ENCODE assay signal across 13 cellular contexts in the genomic region with DNA sequence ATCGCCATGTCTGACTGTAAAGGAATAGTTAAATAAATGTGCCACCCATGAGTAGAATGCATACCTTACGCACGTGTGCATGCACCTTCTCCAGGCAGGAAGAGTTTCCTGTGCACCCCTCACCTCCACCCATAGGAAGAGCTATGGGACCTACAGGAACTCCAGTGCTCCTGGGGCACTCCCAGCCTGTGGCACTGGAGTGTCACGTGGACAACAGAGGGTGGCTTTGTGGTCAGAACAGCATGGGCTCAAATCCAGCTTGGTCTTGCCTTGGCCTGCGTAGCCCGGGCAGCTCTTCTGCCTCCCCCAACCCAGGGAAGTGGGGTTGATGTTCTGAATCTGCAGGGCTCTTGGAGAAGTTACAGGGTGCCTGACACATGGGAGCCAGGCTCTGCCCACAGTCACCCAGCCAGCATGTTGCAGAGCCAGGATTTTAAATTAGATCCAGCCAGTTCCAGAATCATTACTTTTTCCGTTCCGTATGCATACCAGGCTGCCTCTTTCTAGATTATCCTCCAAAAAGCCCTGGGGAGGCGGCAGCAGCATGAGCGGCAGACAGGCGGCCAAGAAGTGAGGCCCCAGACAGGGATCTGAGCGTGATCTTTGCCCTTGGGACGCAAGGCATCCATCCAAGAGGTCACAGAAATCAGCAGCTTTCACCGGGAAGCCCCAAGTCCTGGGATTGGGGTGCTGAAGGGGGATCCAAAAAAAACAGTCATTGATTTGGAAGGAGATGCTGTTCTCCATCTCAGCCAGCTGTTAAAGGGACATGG.
DNase-seq lines count a peak whose midpoint lies in the region; ATAC-seq, FAIRE-seq and TF ChIP-seq lines count a peak whose summit lies in the region.
"Had no signal": no experiment of that assay in that cellular context is flagged by ENCODE, and none has a peak within 500 bp of the region (broad histone marks: within the 10 kb centered on the region; RNA-seq: fewer than 3 reads in every experiment).

No MANE protein-coding gene starts in this region.

- no peak overlapping the region for H3K4me2 ChIP-seq in mesendoderm (ENCODE audit: low read length)

- no peaks in the 10 kb centered on the region for H3K27me3 Mint-ChIP-seq in MCF 10A (ENCODE audit: insufficient read depth, unreplicated experiment)
- H3K27me3 Mint-ChIP-seq: activated naive CD4-positive, alpha-beta T cell treated with anti-CD3 and anti-CD28 coated beads, Interleukin-2, amount 50 U/mL, for 24 hours had no signal

- no peak overlapping the region for H2AK5ac ChIP-seq in mesendoderm (ENCODE audit: low read length)

- no peaks in the 10 kb centered on the region for H3K79me2 ChIP-seq in mesendoderm (ENCODE audit: control insufficient read depth, insufficient read depth, low read length)

- H3K27me3 ChIP-seq in mesendoderm (ENCODE audit: insufficient read depth, low read length, poor library complexity) = no peaks in the 10 kb centered on the region

- intact Hi-C loops in MCF 10A (cut with micrococcal nuclease) = no loop called here
- intact Hi-C loops in kidney (cut with DNase I) = no loop called here

- peaks cover 31% of the 10 kb centered on the region for H3K4me1 Mint-ChIP-seq in MCF 10A (ENCODE audit: insufficient read depth, unreplicated experiment)
- H3K4me1 Mint-ChIP-seq: activated naive CD4-positive, alpha-beta T cell treated with anti-CD3 and anti-CD28 coated beads, Interleukin-2, amount 50 U/mL, for 24 hours had no signal

- no peaks in the 10 kb centered on the region for H3K9me3 Mint-ChIP-seq in MCF 10A (ENCODE audit: unreplicated experiment)
- H3K9me3 Mint-ChIP-seq: activated naive CD4-positive, alpha-beta T cell treated with anti-CD3 and anti-CD28 coated beads, Interleukin-2, amount 50 U/mL, for 24 hours had no signal

- H3K4me1 ChIP-seq in kidney (ENCODE audit: control insufficient read depth in 1 of 2, insufficient read depth in 1 of 2, low read depth in 1 of 2, low read length in 2 of 2) (peaks cover 9 to 13% of the 10 kb centered on the region in 2 donors), mesendoderm (ENCODE audit: control insufficient read depth, low read depth, low read length) (no peaks in the 10 kb centered on the region)

- H3K27ac ChIP-seq in kidney (ENCODE audit: low read depth in 2 of 2, low read length in 2 of 2) (peak overlapping the region; percentile 23 to 47), mesendoderm (ENCODE audit: low read depth, low read length) (no peak overlapping the region)

- H3K4me3 ChIP-seq in kidney (ENCODE audit: low read length in 2 of 2) (no peak overlapping the region), mesendoderm (ENCODE audit: low read length) (no peak overlapping the region)

- peak; percentile 64 for DNase-seq in H4 (ENCODE audit: low spot score)
- DNase-seq in MCF 10A (ENCODE audit: unreplicated experiment) = peak; percentile 32
- DNase-seq in kidney = peak; percentile 82
- DNase-seq in stromal cell of bone marrow (ENCODE audit: low read depth) = peak; percentile 86
- DNase-seq in mesendoderm = no peak
- DNase-seq: GOT3; NCI-H1436 treated with DMSO at 0.1 percent for 48 hours; SHP77 treated with DMSO at 0.1 percent for 48 hours; stimulated activated CD4-positive, alpha-beta T cell treated with anti-CD3 and anti-CD28 coated beads, Interleukin-1b, Interleukin-23, amount 100 ng/mL, for 48 hours had no signal

- POLR2A ChIA-PET in MCF 10A (lab: Yijun Ruan, JAX) = interaction anchor here (0.6 to 1.2 kb wide), 3 partner anchors 45 to 159 kb away, joined by 3 read pairs; no protein-coding TSS in a partner anchor

- TF ChIP-seq CTCF in MCF 10A (IDR thresholded peaks at IDR 0.05; ENCODE audit: unreplicated experiment) (no peak), kidney (IDR thresholded peaks at IDR 0.05; ENCODE audit: borderline replicate concordance, extremely low read depth, insufficient read depth) (no peak)

- no peaks in the 10 kb centered on the region for H3K36me3 ChIP-seq in kidney (ENCODE audit: control insufficient read depth in 1 of 2, insufficient read depth in 2 of 2, low read length in 2 of 2)
- no peaks in the 10 kb centered on the region for H3K36me3 ChIP-seq in mesendoderm (ENCODE audit: control insufficient read depth, insufficient read depth, low read length)

- H3K36me3 Mint-ChIP-seq in MCF 10A (ENCODE audit: insufficient read depth, unreplicated experiment) = peaks cover 1% of the 10 kb centered on the region
- H3K36me3 Mint-ChIP-seq: activated naive CD4-positive, alpha-beta T cell treated with anti-CD3 and anti-CD28 coated beads, Interleukin-2, amount 50 U/mL, for 24 hours had no signal

- no peak overlapping the region for H3K18ac ChIP-seq in mesendoderm (ENCODE audit: low read length)

- CTCF ChIA-PET in MCF 10A (lab: Yijun Ruan, JAX) = interaction anchor here (1.2 kb wide), 1 partner anchor 81 kb away, joined by 5 read pairs; no protein-coding TSS in a partner anchor

- H2BK5ac ChIP-seq in mesendoderm (ENCODE audit: low read length) = no peak overlapping the region

- H3K9ac ChIP-seq in kidney (ENCODE audit: low read length in 2 of 2) (peak overlapping the region in 1 of 2 donors; percentile 36), mesendoderm (ENCODE audit: low read length) (no peak overlapping the region)

- FAIRE-seq in kidney (lab: Jason Lieb, UNC) = no peak

- no peak overlapping the region for H3K4me3 Mint-ChIP-seq in MCF 10A (ENCODE audit: unreplicated experiment)
- H3K4me3 Mint-ChIP-seq: activated naive CD4-positive, alpha-beta T cell treated with anti-CD3 and anti-CD28 coated beads, Interleukin-2, amount 50 U/mL, for 24 hours had no signal

- no TSS peak for BruUV-seq in MCF 10A (replicated peaks; lab: Mats Ljungman, UMichigan)

- H3K79me1 ChIP-seq in mesendoderm (ENCODE audit: low read length) = no peaks in the 10 kb centered on the region

- WGBS in mesendoderm (ENCODE audit: extremely low coverage, insufficient coverage, low lambda C conversion rate) = no CpG with 5 or more reads among the region's 14 CpGs

- H3K23ac ChIP-seq in mesendoderm (ENCODE audit: low read length) = no peak overlapping the region

- H4K5ac ChIP-seq in mesendoderm (ENCODE audit: low read length) = no peak overlapping the region

- H2BK120ac ChIP-seq in mesendoderm (ENCODE audit: low read depth, low read length) = no peak overlapping the region

- H3K56ac ChIP-seq in mesendoderm (ENCODE audit: low read length) = no peak overlapping the region

- no peak overlapping the region for H2BK15ac ChIP-seq in mesendoderm (replicated peaks; ENCODE audit: low read depth)

- H3K4ac ChIP-seq in mesendoderm (ENCODE audit: low read depth, low read length) = no peak overlapping the region

- ATAC-seq in HG03159 (IDR thresholded peaks at IDR 0.05; ENCODE audit: unreplicated experiment) (no peak), HG03520 (IDR thresholded peaks at IDR 0.05; ENCODE audit: unreplicated experiment) (no peak), GM19324 (IDR thresholded peaks at IDR 0.05; ENCODE audit: low FRiP score, unreplicated experiment) (no peak)

- H4K8ac ChIP-seq in mesendoderm (ENCODE audit: low read depth, low read length) = no peak overlapping the region

- H3K9me3 ChIP-seq in kidney (ENCODE audit: control insufficient read depth in 1 of 2, low read length in 2 of 2) = no peaks in the 10 kb centered on the region

- peak overlapping the region; percentile 65 for H3K27ac Mint-ChIP-seq in MCF 10A (ENCODE audit: low read depth, unreplicated experiment)
- H3K27ac Mint-ChIP-seq: activated naive CD4-positive, alpha-beta T cell treated with anti-CD3 and anti-CD28 coated beads, Interleukin-2, amount 50 U/mL, for 24 hours had no signal
